In the genomic region with DNA sequence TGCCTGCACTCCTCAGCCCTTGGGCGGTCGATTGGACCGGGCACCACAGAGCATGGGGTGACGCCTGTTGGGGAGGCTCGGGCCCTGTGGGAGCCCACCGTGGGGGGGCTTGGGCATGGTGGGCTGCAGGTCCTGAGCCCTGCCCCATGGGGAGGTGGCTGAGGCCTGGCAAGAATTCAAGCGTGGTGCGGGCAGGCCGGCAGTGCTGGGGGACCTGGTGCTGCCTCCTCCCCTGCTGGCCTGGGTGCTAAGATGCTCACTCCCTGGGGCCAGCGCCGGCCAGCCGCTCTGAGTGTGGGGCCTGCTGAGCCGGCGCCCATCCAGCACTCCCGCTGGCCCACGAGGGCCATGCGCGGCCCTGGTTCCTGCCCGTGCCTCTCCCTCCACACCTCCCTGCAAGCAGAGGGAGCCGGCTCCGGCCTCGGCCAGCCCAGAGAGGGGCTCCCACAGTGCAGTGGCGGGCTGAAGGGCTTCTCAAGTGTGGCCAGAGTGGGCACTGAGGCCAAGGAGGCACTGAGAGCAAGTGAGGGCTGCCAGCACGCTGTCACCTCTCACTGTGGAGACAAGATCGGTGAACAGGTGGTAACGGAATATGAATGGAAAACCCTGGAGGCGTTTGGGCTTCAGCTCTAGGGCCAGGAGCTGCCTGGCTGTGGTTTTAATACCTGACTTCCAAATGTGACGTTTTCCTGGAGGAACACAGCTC, we compare ENCODE assay signal across 20 cellular contexts. TPM values are rescaled to one million over a fixed set of nuclear protein-coding genes. Genes with fewer than 3 reads are reported as not detected.
A peak's percentile ranks its signal among the peaks of the same experiment; 100 is the strongest.
DNase-seq lines count a peak whose midpoint lies in the region; ATAC-seq lines count a peak whose summit lies in the region.
"Had no signal": no experiment of that assay in that cellular context is flagged by ENCODE, and none has a peak within 500 bp of the region (broad histone marks: within the 10 kb centered on the region; RNA-seq: fewer than 3 reads in every experiment).

No MANE protein-coding gene starts in this region.

- H2AK5ac ChIP-seq in mesenchymal stem cell (ENCODE audit: low read length, severe bottlenecking): no peak overlapping the region

- peaks cover 0 to 40% of the 10 kb centered on the region in 2 experiments for H3K27me3 ChIP-seq in mesenchymal stem cell (ENCODE audit: control insufficient read depth in 1 of 2, insufficient read depth in 1 of 2, low read length in 2 of 2)
- H3K27me3 ChIP-seq in CD8-positive, alpha-beta memory T cell (ENCODE audit: insufficient read depth, low read length, poor library complexity, severe bottlenecking): no peaks in the 10 kb centered on the region
- H3K27me3 ChIP-seq: BLaER1 had no signal

- in situ Hi-C loops in G401 (cut with HindIII; ENCODE audit: low sequenced_read_pairs): no loop called here

- POLR2A ChIA-PET in CD8-positive, alpha-beta memory T cell (lab: Charles Lee): interaction anchor here (0.6 kb wide), 1 partner anchor 71 kb away, joined by 3 read pairs; no protein-coding TSS in a partner anchor

- no peak overlapping the region for H2BK12ac ChIP-seq in mesenchymal stem cell (ENCODE audit: low read length in 2 of 2)

- H2AFZ ChIP-seq in mesenchymal stem cell (ENCODE audit: low read depth, low read length): no peak overlapping the region

- no peak overlapping the region for H3K4me3 Mint-ChIP-seq in stimulated activated naive CD8-positive, alpha-beta T cell treated with anti-CD3 and anti-CD28 coated beads, Interleukin-15, amount 100 ng/mL, for 72 hours
- H3K4me3 Mint-ChIP-seq in CD8-positive, alpha-beta memory T cell: no peak overlapping the region
- H3K4me3 Mint-ChIP-seq: CD14-positive monocyte; CD4-positive, alpha-beta memory T cell; HFFc6; IgD-negative memory B cell had no signal

- H2BK5ac ChIP-seq in mesenchymal stem cell (ENCODE audit: low read depth, low read length, poor library complexity, severe bottlenecking): no peak overlapping the region

- no peak overlapping the region for H4K8ac ChIP-seq in mesenchymal stem cell (ENCODE audit: low read length)

- H2BK15ac ChIP-seq in mesenchymal stem cell (ENCODE audit: low read depth, poor library complexity, severe bottlenecking): no peak overlapping the region

- H3K4ac ChIP-seq in mesenchymal stem cell (ENCODE audit: low read depth in 1 of 2, low read length in 2 of 2): no peak overlapping the region

- H3K27ac Mint-ChIP-seq in stimulated activated naive CD8-positive, alpha-beta T cell treated with anti-CD3 and anti-CD28 coated beads, Interleukin-15, amount 100 ng/mL, for 72 hours: no peak overlapping the region
- no peak overlapping the region for H3K27ac Mint-ChIP-seq in CD8-positive, alpha-beta memory T cell
- H3K27ac Mint-ChIP-seq: CD14-positive monocyte, HFFc6, IgD-negative memory B cell had no signal

- no peak overlapping the region for H3K4me2 ChIP-seq in mesenchymal stem cell (ENCODE audit: low read length, poor library complexity, severe bottlenecking)

- H3K4me3 ChIP-seq in mesenchymal stem cell (ENCODE audit: insufficient read depth in 1 of 2, low read depth in 1 of 2, low read length in 2 of 2): no peak overlapping the region
- H3K4me3 ChIP-seq in CD8-positive, alpha-beta memory T cell (ENCODE audit: low read length): no peak overlapping the region
- H3K4me3 ChIP-seq: BLaER1 had no signal

- ATAC-seq in stimulated activated naive CD8-positive, alpha-beta T cell treated with anti-CD3 and anti-CD28 coated beads, Interleukin-15, amount 100 ng/mL, for 72 hours: peak; percentile 28
- ATAC-seq in stimulated activated naive CD8-positive, alpha-beta T cell treated with anti-CD3 and anti-CD28 coated beads, Interleukin-15, Interleukin-2, amounts not matched to agents 100 U/mL and 50 U/mL, for 24 hours: no peak

- no peaks in the 10 kb centered on the region for H3K4me1 Mint-ChIP-seq in stimulated activated naive CD8-positive, alpha-beta T cell treated with anti-CD3 and anti-CD28 coated beads, Interleukin-15, amount 100 ng/mL, for 72 hours
- peaks cover 3 to 9% (median 6%) of the 10 kb centered on the region in 3 donors for H3K4me1 Mint-ChIP-seq in CD8-positive, alpha-beta memory T cell

- H3K79me1 ChIP-seq in mesenchymal stem cell (replicated peaks; ENCODE audit: low read length, poor library complexity, severe bottlenecking): no peaks in the 10 kb centered on the region

- H4K91ac ChIP-seq in mesenchymal stem cell (ENCODE audit: low read length): peak overlapping the region; percentile 4

- no peak overlapping the region for H3K18ac ChIP-seq in mesenchymal stem cell (ENCODE audit: low read depth in 1 of 2, low read length in 2 of 2)

- WGBS in mesenchymal stem cell: 92% methylated on average over 28 of the region's 28 CpGs

- no peaks in the 10 kb centered on the region for H3K36me3 ChIP-seq in mesenchymal stem cell (ENCODE audit: control insufficient read depth in 1 of 2, insufficient read depth in 2 of 2, low read depth in 1 of 2, low read length in 2 of 2)
- H3K36me3 ChIP-seq in CD8-positive, alpha-beta memory T cell (ENCODE audit: insufficient read depth, low read length): no peaks in the 10 kb centered on the region
- H3K36me3 ChIP-seq: BLaER1 had no signal

- H3K9ac ChIP-seq in mesenchymal stem cell (ENCODE audit: low read length): no peak overlapping the region
- H3K9ac ChIP-seq: BLaER1 had no signal

- no peaks in the 10 kb centered on the region for H3K36me3 Mint-ChIP-seq in CD8-positive, alpha-beta memory T cell
- H3K36me3 Mint-ChIP-seq: CD4-positive, alpha-beta memory T cell; IgD-negative memory B cell had no signal

- no peaks in the 10 kb centered on the region for H3K4me1 ChIP-seq in mesenchymal stem cell (ENCODE audit: control insufficient read depth, insufficient read depth, low read depth, low read length)
- H3K4me1 ChIP-seq in CD8-positive, alpha-beta memory T cell (ENCODE audit: insufficient read depth, low read length): no peaks in the 10 kb centered on the region

- H2BK120ac ChIP-seq in mesenchymal stem cell (ENCODE audit: low read depth, low read length): no peak overlapping the region

- CTCF ChIA-PET in CD8-positive, alpha-beta memory T cell (lab: Charles Lee): interaction anchor here (0.7 to 1.2 kb wide), 4 partner anchors 9 to 124 kb away, joined by 3 to 4 read pairs (median 4); no protein-coding TSS in a partner anchor

- no peak overlapping the region for H3K27ac ChIP-seq in mesenchymal stem cell (ENCODE audit: low read length, poor library complexity, severe bottlenecking)
- no peak overlapping the region for H3K27ac ChIP-seq in CD8-positive, alpha-beta memory T cell (ENCODE audit: low read depth, low read length)
- H3K27ac ChIP-seq: 22Rv1, BLaER1 had no signal

- H3K9me3 Mint-ChIP-seq in stimulated activated naive CD8-positive, alpha-beta T cell treated with anti-CD3 and anti-CD28 coated beads, Interleukin-15, amount 100 ng/mL, for 72 hours: no peaks in the 10 kb centered on the region
- H3K9me3 Mint-ChIP-seq in CD8-positive, alpha-beta memory T cell: no peaks in the 10 kb centered on the region
- H3K9me3 Mint-ChIP-seq: CD4-positive, alpha-beta memory T cell had no signal

- no peak overlapping the region for H3K14ac ChIP-seq in mesenchymal stem cell (ENCODE audit: low read length in 2 of 2)

- DNase-seq in stimulated activated naive CD8-positive, alpha-beta T cell treated with anti-CD3 and anti-CD28 coated beads, Interleukin-15, amount 100 ng/mL, for 72 hours: no peak
- no peak for DNase-seq in stimulated activated naive CD8-positive, alpha-beta T cell treated with anti-CD3 and anti-CD28 coated beads, Interleukin-15, Interleukin-2, amounts not matched to agents 100 U/mL and 50 U/mL, for 24 hours
- peak; percentile 42 for DNase-seq in islet precursor cell
- DNase-seq in mesenchymal stem cell: no peak
- DNase-seq in G401 (ENCODE audit: low spot score): no peak
- no peak for DNase-seq in CD8-positive, alpha-beta memory T cell
- no peak for DNase-seq in NCI-H1417 (lab: John Stamatoyannopoulos, UW)
- DNase-seq: Calu3, DND-41, EL, HCEC 1CT, HFFc6 had no signal

- H3K23ac ChIP-seq in mesenchymal stem cell (ENCODE audit: low read length in 2 of 2): no peak overlapping the region

- H3K9me3 ChIP-seq in mesenchymal stem cell (ENCODE audit: control insufficient read depth, low read length): no peaks in the 10 kb centered on the region
- no peaks in the 10 kb centered on the region for H3K9me3 ChIP-seq in CD8-positive, alpha-beta memory T cell (ENCODE audit: low read length)

- no peaks in the 10 kb centered on the region for H3K27me3 Mint-ChIP-seq in stimulated activated naive CD8-positive, alpha-beta T cell treated with anti-CD3 and anti-CD28 coated beads, Interleukin-15, amount 100 ng/mL, for 72 hours
- H3K27me3 Mint-ChIP-seq in CD8-positive, alpha-beta memory T cell: peaks cover 0 to 5% of the 10 kb centered on the region in 2 donors
- H3K27me3 Mint-ChIP-seq: IgD-negative memory B cell had no signal

RNA-seq across cellular contexts. Expression of gene ST6GALNAC1, which starts 28.5 kb away (rescaled TPM):
- polyA plus RNA-seq in mesenchymal stem cell (2013, experiment 1 of 2): not detected
- polyA plus RNA-seq in mesenchymal stem cell (2013, experiment 2 of 2): 0.03 TPM
- total RNA-seq in G401 (2014; rRNA removed; shearing (Covaris generic)): not detected in 2 replicates
- total RNA-seq in CD8-positive, alpha-beta memory T cell: under 1 TPM in 1 of 2 experiments, not detected in 1; 0.46 TPM
- 0.28 TPM for polyA plus RNA-seq in CD8-positive, alpha-beta memory T cell
- total RNA-seq: A673, H4, HFFc6 had no signal
- polyA plus RNA-seq: AG04450, CD14-positive monocyte had no signal

RNA-seq across cellular contexts. Expression of gene ST6GALNAC2, which starts 29.4 kb away (rescaled TPM):
- 0.72 TPM for polyA plus RNA-seq in mesenchymal stem cell (2013, experiment 1 of 2)
- 0.78 TPM for polyA plus RNA-seq in mesenchymal stem cell (2013, experiment 2 of 2)
- 14.3 and 30.6 TPM in 2 replicates for total RNA-seq in G401 (2014; rRNA removed; shearing (Covaris generic))
- 1 to 10 TPM in 1 of 2 experiments, under 1 TPM in 1; 0.83 to 1.0 TPM for total RNA-seq in CD8-positive, alpha-beta memory T cell
- 2.9 TPM for polyA plus RNA-seq in CD8-positive, alpha-beta memory T cell
- total RNA-seq: A673 had no signal
